ENCODE assay signal across 1 cellular context in genomic region chr1:83547903-83548302, GRCh38.
TF ChIP-seq lines count a peak whose summit lies in the region.

No MANE protein-coding gene starts in this region.

TF ChIP-seq in HepG2, 621 proteins besides CTCF, POLR2A, EP300 and RAD21 (continued from another document):
- TF ChIP-seq ZNF639 (CRISPR knock-in tag; conservative IDR thresholded peaks at IDR 0.05) = no peak
- no peak for TF ChIP-seq FOXK2 (IDR thresholded peaks at IDR 0.05)
- TF ChIP-seq ZNF672 (CRISPR knock-in tag; IDR thresholded peaks at IDR 0.05) = no peak
- TF ChIP-seq PLRG1 (conservative IDR thresholded peaks at IDR 0.05) = no peak
- no peak for TF ChIP-seq TRAFD1 (CRISPR knock-in tag; IDR thresholded peaks at IDR 0.05; ENCODE audit: borderline replicate concordance)
- TF ChIP-seq POLR2AphosphoS5 (IDR thresholded peaks at IDR 0.05; ENCODE audit: low read depth, low read length) = no peak
- TF ChIP-seq NFE2L1 (CRISPR knock-in tag; IDR thresholded peaks at IDR 0.05; ENCODE audit: borderline replicate concordance) = no peak
- no peak for TF ChIP-seq PAXIP1 (CRISPR knock-in tag; conservative IDR thresholded peaks at IDR 0.05)
- TF ChIP-seq FOSL2 (CRISPR knock-in tag; IDR thresholded peaks at IDR 0.05) = no peak
- no peak for TF ChIP-seq XBP1 (CRISPR knock-in tag; IDR thresholded peaks at IDR 0.05)
